ENCODE assay signal across 8 cellular contexts in the genomic region with DNA sequence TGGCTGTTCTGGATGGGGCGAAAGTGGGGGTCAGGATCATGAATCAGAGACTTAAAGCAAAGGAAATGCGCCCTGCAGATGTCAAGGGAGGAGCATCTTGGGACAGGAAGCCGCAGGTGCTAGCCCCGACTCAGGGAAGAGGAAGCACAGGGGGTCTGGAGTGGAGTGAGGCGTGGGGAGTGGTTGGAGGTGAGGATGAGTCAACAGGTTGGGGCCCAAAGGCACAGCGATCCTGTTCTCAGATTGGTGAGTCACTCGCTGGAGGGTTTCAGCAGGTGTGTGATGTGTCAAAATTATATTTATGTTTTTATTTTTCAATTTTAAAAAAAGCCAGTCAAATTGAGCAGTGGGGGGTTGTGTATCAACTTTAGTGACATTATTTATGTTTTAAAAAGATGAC.
DNase-seq lines count a peak whose midpoint lies in the region; ATAC-seq and TF ChIP-seq lines count a peak whose summit lies in the region.

No MANE protein-coding gene starts in this region.

- TF ChIP-seq CTCF in GM12864 (IDR thresholded peaks at IDR 0.05; ENCODE audit: low read depth, low read length, missing control alignments) (no peak), RWPE2 (IDR thresholded peaks at IDR 0.05; ENCODE audit: poor library complexity, severe bottlenecking) (no peak)

- no peak overlapping the region for H3K27ac ChIP-seq in RWPE2 (ENCODE audit: poor library complexity, severe bottlenecking)

- peaks cover 12% of the 10 kb centered on the region for H3K4me1 ChIP-seq in RWPE2 (ENCODE audit: insufficient read depth, poor library complexity, severe bottlenecking)

- peak; percentile 98 for ATAC-seq in RWPE2 (ENCODE audit: low read depth)
- ATAC-seq in GM18907 (IDR thresholded peaks at IDR 0.05; ENCODE audit: unreplicated experiment) = no peak
- ATAC-seq in HG02623 (IDR thresholded peaks at IDR 0.05; ENCODE audit: unreplicated experiment) = no peak

- peak; percentile 7 for DNase-seq in GM12864 (ENCODE audit: low read depth)
- peak; percentile 92 for DNase-seq in RWPE2 (ENCODE audit: low spot score)
- peak; percentile 70 for DNase-seq in activated naive CD4-positive, alpha-beta T cell treated with Interleukin-2 at 50 U/mL for 16 hours
- peak; percentile 47 to 61 for DNase-seq in stimulated activated CD4-positive, alpha-beta T cell treated with anti-CD3 and anti-CD28 coated beads, Interleukin-1b, Interleukin-23, amount 100 ng/mL, for 4 hours (ENCODE audit: low read depth in 2 of 2)
- DNase-seq in NCI-H526 treated with DMSO at 0.1 percent for 48 hours (lab: John Stamatoyannopoulos, UW) = no peak
- DNase-seq in HCEC 1CT = no peak

- no peaks in the 10 kb centered on the region for H3K36me3 ChIP-seq in RWPE2 (ENCODE audit: low read depth)

- H3K4me3 ChIP-seq in GM12864 (ENCODE audit: low read depth, low read length) = no peak overlapping the region
- no peak overlapping the region for H3K4me3 ChIP-seq in RWPE2 (ENCODE audit: severe bottlenecking)

- no peaks in the 10 kb centered on the region for H3K27me3 ChIP-seq in RWPE2 (ENCODE audit: insufficient read depth, poor library complexity, severe bottlenecking)

- no peaks in the 10 kb centered on the region for H3K9me3 ChIP-seq in RWPE2 (ENCODE audit: severe bottlenecking)

Comparison
In these comparisons a context has a peak if more than half of its experiments do, and no peak if none do; other contexts are left out.
1. DNase-seq: peak in GM12864 (single experiment), RWPE2 (single experiment), activated naive CD4-positive, alpha-beta T cell treated with Interleukin-2 at 50 U/mL for 16 hours (single experiment) and stimulated activated CD4-positive, alpha-beta T cell treated with anti-CD3 and anti-CD28 coated beads, Interleukin-1b, Interleukin-23, amount 100 ng/mL, for 4 hours (2 of 2); none in NCI-H526 treated with DMSO at 0.1 percent for 48 hours (single experiment) and HCEC 1CT (single experiment).